In the genomic region with DNA sequence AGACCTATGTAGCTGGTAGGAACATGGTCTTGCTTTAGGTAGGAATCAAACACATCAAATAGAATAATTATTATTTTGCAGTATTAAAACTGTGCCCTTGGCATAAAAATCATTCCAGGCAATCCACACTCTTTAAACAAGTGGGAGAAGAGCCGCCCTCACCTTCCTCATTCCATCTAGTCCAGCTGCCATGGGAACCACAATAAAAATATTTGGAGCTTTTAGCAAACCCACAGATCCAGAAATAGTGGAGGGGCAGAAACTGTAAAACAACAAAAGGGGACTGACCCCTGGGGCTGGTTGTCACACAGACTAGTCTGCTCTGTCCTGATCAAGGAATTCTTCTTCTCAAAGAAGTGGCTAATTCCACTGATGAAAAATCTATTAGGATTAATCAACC, we compare ENCODE assay signal across 13 cellular contexts.
DNase-seq lines count a peak whose midpoint lies in the region; ATAC-seq and TF ChIP-seq lines count a peak whose summit lies in the region.
"Had no signal": no experiment of that assay in that cellular context is flagged by ENCODE, and none has a peak within 500 bp of the region (broad histone marks: within the 10 kb centered on the region; RNA-seq: fewer than 3 reads in every experiment).

No MANE protein-coding gene starts in this region.

- H3K27ac ChIP-seq in neural progenitor cell, result no peak overlapping the region
- H3K27ac ChIP-seq: transverse colon had no signal

- no peak for DNase-seq in activated CD4-positive, alpha-beta T cell treated with anti-CD3 and anti-CD28 coated beads for 36 hours
- no peak for DNase-seq in activated CD4-positive, alpha-beta T cell treated with anti-CD3 and anti-CD28 coated beads, Interleukin-2, amount 50 U/mL, for 4 hours
- DNase-seq in LHCN-M2 (ENCODE audit: low read depth) (peak; percentile 34), neural progenitor cell (ENCODE audit: low spot score) (no peak), NCI-H1105 treated with DMSO at 0.1 percent for 48 hours (lab: John Stamatoyannopoulos, UW) (no peak)
- DNase-seq in central memory CD8-positive, alpha-beta T cell (ENCODE audit: low spot score in 2 of 2), result no peak
- no peak for DNase-seq in stimulated activated CD4-positive, alpha-beta T cell treated with anti-CD3 and anti-CD28 coated beads, Interleukin-15, amount 100 ng/mL, for 24 hours
- DNase-seq: activated gamma-delta T cell treated with Interleukin-2 at 50 U/mL for 16 hours, erythroblast, left ventricle myocardium superior, NCI-H226, transverse colon had no signal

- H2AFZ ChIP-seq in neural progenitor cell (replicated peaks), result no peak overlapping the region

- H3K9me3 Mint-ChIP-seq in activated CD4-positive, alpha-beta T cell treated with anti-CD3 and anti-CD28 coated beads for 36 hours (ENCODE audit: low read depth), result no peaks in the 10 kb centered on the region
- no peaks in the 10 kb centered on the region for H3K9me3 Mint-ChIP-seq in central memory CD8-positive, alpha-beta T cell
- H3K9me3 Mint-ChIP-seq in neural progenitor cell, result no peaks in the 10 kb centered on the region

- no peak for ATAC-seq in activated CD4-positive, alpha-beta T cell treated with anti-CD3 and anti-CD28 coated beads for 36 hours
- ATAC-seq in central memory CD8-positive, alpha-beta T cell (replicated peaks; ENCODE audit: extremely low read depth, poor library complexity, severe bottlenecking), result no peak
- ATAC-seq in GM21529 (IDR thresholded peaks at IDR 0.05; ENCODE audit: unreplicated experiment), result no peak
- ATAC-seq: left ventricle myocardium superior had no signal

- no peak for TF ChIP-seq CTCF in neural progenitor cell (IDR thresholded peaks at IDR 0.05)

- H3F3A ChIP-seq in neural progenitor cell (ENCODE audit: low read depth), result no peaks in the 10 kb centered on the region

- intact Hi-C loops in activated CD4-positive, alpha-beta T cell treated with anti-CD3 and anti-CD28 coated beads for 36 hours (cut with DNase I, micrococcal nuclease), result no loop called here

- peaks cover 24% of the 10 kb centered on the region for H3K4me1 ChIP-seq in neural progenitor cell
- H3K4me1 ChIP-seq: transverse colon had no signal

- H3K27me3 Mint-ChIP-seq in activated CD4-positive, alpha-beta T cell treated with anti-CD3 and anti-CD28 coated beads for 36 hours, result no peaks in the 10 kb centered on the region
- H3K27me3 Mint-ChIP-seq in central memory CD8-positive, alpha-beta T cell, result no peaks in the 10 kb centered on the region
- no peaks in the 10 kb centered on the region for H3K27me3 Mint-ChIP-seq in neural progenitor cell (ENCODE audit: insufficient read depth, low read depth)

- POLR2A ChIA-PET in activated CD4-positive, alpha-beta T cell treated with anti-CD3 and anti-CD28 coated beads for 36 hours (lab: Charles Lee), result interaction anchor here (0.8 kb wide), 1 partner anchor 88 kb away, joined by 3 read pairs; no protein-coding TSS in a partner anchor

- no peak overlapping the region for H3K4me3 Mint-ChIP-seq in activated CD4-positive, alpha-beta T cell treated with anti-CD3 and anti-CD28 coated beads for 36 hours
- peak overlapping the region; percentile 23 for H3K4me3 Mint-ChIP-seq in central memory CD8-positive, alpha-beta T cell
- peak overlapping the region; percentile 54 for H3K4me3 Mint-ChIP-seq in neural progenitor cell

- no peaks in the 10 kb centered on the region for H3K36me3 ChIP-seq in neural progenitor cell
- H3K36me3 ChIP-seq: transverse colon had no signal

- no peaks in the 10 kb centered on the region for H3K79me2 ChIP-seq in neural progenitor cell (ENCODE audit: low read depth)

- H3K4me3 ChIP-seq in neural progenitor cell, result no peak overlapping the region
- H3K4me3 ChIP-seq: transverse colon had no signal

- no peak overlapping the region for H3K4me2 ChIP-seq in neural progenitor cell

- H3K27ac Mint-ChIP-seq in activated CD4-positive, alpha-beta T cell treated with anti-CD3 and anti-CD28 coated beads for 36 hours, result peak overlapping the region; percentile 73
- H3K27ac Mint-ChIP-seq in central memory CD8-positive, alpha-beta T cell (ENCODE audit: low read depth), result peak overlapping the region; percentile 83
- H3K27ac Mint-ChIP-seq in neural progenitor cell, result peak overlapping the region; percentile 84

- no peaks in the 10 kb centered on the region for H4K20me1 ChIP-seq in neural progenitor cell (ENCODE audit: low read depth)

- peaks cover 81% of the 10 kb centered on the region for H3K4me1 Mint-ChIP-seq in activated CD4-positive, alpha-beta T cell treated with anti-CD3 and anti-CD28 coated beads for 36 hours
- peaks cover 81% of the 10 kb centered on the region for H3K4me1 Mint-ChIP-seq in central memory CD8-positive, alpha-beta T cell
- peaks cover 31% of the 10 kb centered on the region for H3K4me1 Mint-ChIP-seq in neural progenitor cell

- H3K9ac ChIP-seq in neural progenitor cell, result no peak overlapping the region

- CTCF ChIA-PET in activated CD4-positive, alpha-beta T cell treated with anti-CD3 and anti-CD28 coated beads for 36 hours (lab: Charles Lee), result interaction anchor here (0.7 to 2.3 kb wide), 12 partner anchors 10 to 1604 kb away, joined by 3 to 9 read pairs (median 4); no protein-coding TSS in a partner anchor

- H3K9me3 ChIP-seq in neural progenitor cell (ENCODE audit: low read depth), result no peaks in the 10 kb centered on the region
- H3K9me3 ChIP-seq: transverse colon had no signal

- H3K27me3 ChIP-seq in neural progenitor cell, result no peaks in the 10 kb centered on the region

- H3K36me3 Mint-ChIP-seq in activated CD4-positive, alpha-beta T cell treated with anti-CD3 and anti-CD28 coated beads for 36 hours (ENCODE audit: low read depth), result peaks cover 81% of the 10 kb centered on the region
- H3K36me3 Mint-ChIP-seq in central memory CD8-positive, alpha-beta T cell (ENCODE audit: insufficient read depth), result peaks cover 80% of the 10 kb centered on the region
- H3K36me3 Mint-ChIP-seq in neural progenitor cell, result no peaks in the 10 kb centered on the region
